ENCODE assay signal across 32 cellular contexts in the genomic region with DNA sequence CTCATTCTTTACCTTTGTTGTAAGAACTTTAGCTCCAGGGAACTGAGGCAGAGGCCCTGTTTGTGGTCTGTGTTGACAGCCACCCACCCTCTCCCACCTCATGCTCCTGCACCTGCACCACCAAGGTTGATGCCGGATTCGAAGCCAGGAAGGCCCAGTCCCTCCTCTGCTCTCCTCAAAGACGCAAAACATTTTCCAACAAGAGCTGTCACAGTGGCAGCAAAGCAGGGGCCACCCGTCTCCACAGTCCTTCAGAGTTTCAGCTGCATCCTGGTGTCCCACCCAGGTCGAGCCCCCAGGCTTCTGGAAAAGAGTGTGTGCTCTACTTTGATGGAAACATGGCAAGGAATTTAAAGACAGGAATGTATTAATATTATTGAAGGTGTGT.
"Had no signal": no experiment of that assay in that cellular context is flagged by ENCODE, and none has a peak within 500 bp of the region (broad histone marks: within the 10 kb centered on the region; RNA-seq: fewer than 3 reads in every experiment).

No MANE protein-coding gene starts in this region.

- DNase-seq: activated B cell treated with CpG ODN at 0.5 μM for 24 hours; activated CD4-positive, alpha-beta memory T cell treated with anti-CD3 and anti-CD28 coated beads for 36 hours; activated CD4-positive, alpha-beta T cell treated with anti-CD3 and anti-CD28 coated beads for 4 hours; activated CD4-positive, alpha-beta T cell treated with anti-CD3 and anti-CD28 coated beads, Interleukin-2, amount 10 ng/mL, durations not matched to agents 24 days and 14 days; activated CD4-positive, alpha-beta T cell treated with anti-CD3 and anti-CD28 coated beads, Interleukin-2, amount 50 U/mL, for 1 hour; activated CD4-positive, alpha-beta T cell treated with anti-CD3 and anti-CD28 coated beads, Interleukin-2, amount 50 U/mL, for 4 hours; activated CD4-positive, CD25-positive, alpha-beta regulatory T cell treated with anti-CD3 and anti-CD28 coated beads, Interleukin-2, amount 50 U/mL, for 72 hours; activated CD8-positive, alpha-beta memory T cell treated with anti-CD3 and anti-CD28 coated beads, Interleukin-2, amount 50 U/mL, for 4 hours; activated CD8-positive, alpha-beta T cell treated with anti-CD3 and anti-CD28 coated beads for 36 hours; activated effector memory CD4-positive, alpha-beta T cell treated with anti-CD3 and anti-CD28 coated beads, Interleukin-2, amount 50 U/mL, for 16 hours; activated gamma-delta T cell treated with Interleukin-2 at 50 U/mL for 16 hours; activated naive CD4-positive, alpha-beta T cell; activated naive CD4-positive, alpha-beta T cell treated with anti-CD3 and anti-CD28 coated beads for 36 hours; activated naive CD4-positive, alpha-beta T cell treated with anti-CD3 and anti-CD28 coated beads, Interleukin-2, amount 50 U/mL, for 16 hours; activated naive CD8-positive, alpha-beta T cell treated with anti-CD3 and anti-CD28 coated beads for 36 hours; activated T-cell treated with anti-CD3 and anti-CD28 coated beads for 4 hours; activated T-cell treated with anti-CD3 and anti-CD28 coated beads, Interleukin-2, amount 50 U/mL, for 1 hour; activated T-cell treated with anti-CD3 and anti-CD28 coated beads, Interleukin-2, amount 50 U/mL, for 4 hours; activated T-cell treated with anti-CD3 and anti-CD28 coated beads, Interleukin-2, amount 50 U/mL, for 72 hours; adrenal gland; amniotic stem cell; aorta; body of pancreas; brain microvascular endothelial cell; central memory CD4-positive, alpha-beta T cell; T-helper 1 cell; T-helper 2 cell; T-helper 9 cell had no signal

- H3K27ac ChIP-seq: adrenal gland, body of pancreas, brain microvascular endothelial cell, breast epithelium, VCaP had no signal

- H3K27me3 ChIP-seq: adrenal gland, body of pancreas, brain microvascular endothelial cell, breast epithelium had no signal

- H3K9me3 ChIP-seq: adrenal gland, body of pancreas, breast epithelium had no signal

- H3K4me3 ChIP-seq: adrenal gland, body of pancreas, breast epithelium had no signal

- H3K4me1 ChIP-seq: body of pancreas, breast epithelium had no signal

- ATAC-seq: activated CD8-positive, alpha-beta T cell treated with anti-CD3 and anti-CD28 coated beads for 36 hours; activated naive CD4-positive, alpha-beta T cell treated with anti-CD3 and anti-CD28 coated beads, Interleukin-2, amount 50 U/mL, for 72 hours; activated T-cell treated with anti-CD3 and anti-CD28 coated beads, Interleukin-2, amount 50 U/mL, for 4 hours; activated T-cell treated with anti-CD3 and anti-CD28 coated beads, Interleukin-2, amount 50 U/mL, for 72 hours; activated T-helper 17 cell treated with anti-CD3 and anti-CD28 coated beads, Interleukin-2, amount 50 U/mL, for 72 hours; body of pancreas had no signal
